In genomic region chr10:8332730-8333111, GRCh38 we compare ENCODE assay signal across 10 cellular contexts.
DNase-seq lines count a peak whose midpoint lies in the region; ATAC-seq, FAIRE-seq and TF ChIP-seq lines count a peak whose summit lies in the region.
"Had no signal": no experiment of that assay in that cellular context is flagged by ENCODE, and none has a peak within 500 bp of the region (broad histone marks: within the 10 kb centered on the region; RNA-seq: fewer than 3 reads in every experiment).

No MANE protein-coding gene starts in this region.

- H3K4me1 ChIP-seq in CD4-positive, CD25-positive, alpha-beta regulatory T cell (ENCODE audit: control insufficient read depth, insufficient read depth, low read length, poor library complexity, severe bottlenecking): peaks cover 24% of the 10 kb centered on the region
- H3K4me1 ChIP-seq in small intestine (ENCODE audit: control insufficient read depth in 2 of 2, insufficient read depth in 1 of 2, low read depth in 1 of 2, low read length in 1 of 2): peaks cover 0 to 2% of the 10 kb centered on the region in 2 donors

- H3K9me3 ChIP-seq in CD4-positive, CD25-positive, alpha-beta regulatory T cell (ENCODE audit: control insufficient read depth in 2 of 2, low read length in 2 of 2): no peaks in the 10 kb centered on the region
- peaks cover 8% of the 10 kb centered on the region for H3K9me3 ChIP-seq in KOPT-K1 (ENCODE audit: insufficient read depth, low read length, poor library complexity, severe bottlenecking)
- no peaks in the 10 kb centered on the region for H3K9me3 ChIP-seq in small intestine (ENCODE audit: control insufficient read depth, low read depth)

- FAIRE-seq in small intestine (lab: Jason Lieb, UNC): no peak

- H3K9me3 Mint-ChIP-seq in CD4-positive, CD25-positive, alpha-beta regulatory T cell: no peaks in the 10 kb centered on the region
- H3K9me3 Mint-ChIP-seq in chondrocyte (ENCODE audit: low read depth) (no peaks in the 10 kb centered on the region), nephron progenitor cell (peaks cover 8% of the 10 kb centered on the region)

- no peak for TF ChIP-seq CTCF in chondrocyte (IDR thresholded peaks at IDR 0.05)
- no peak for TF ChIP-seq CTCF in nephron progenitor cell (IDR thresholded peaks at IDR 0.05)

- no peaks in the 10 kb centered on the region for H3K27me3 Mint-ChIP-seq in CD4-positive, CD25-positive, alpha-beta regulatory T cell
- peaks cover 29% of the 10 kb centered on the region for H3K27me3 Mint-ChIP-seq in chondrocyte (ENCODE audit: low read depth)
- peaks cover 77% of the 10 kb centered on the region for H3K27me3 Mint-ChIP-seq in nephron progenitor cell (ENCODE audit: low read depth, poor library complexity)

- peak overlapping the region; percentile 84 to 87 (median 84) for H3K4me3 Mint-ChIP-seq in CD4-positive, CD25-positive, alpha-beta regulatory T cell
- H3K4me3 Mint-ChIP-seq in chondrocyte (ENCODE audit: unreplicated experiment) (peak overlapping the region; percentile 42), nephron progenitor cell (peak overlapping the region; percentile 78)

- no peak for ATAC-seq in CD4-positive, CD25-positive, alpha-beta regulatory T cell (ENCODE audit: low read depth in 2 of 2)
- no peak for ATAC-seq in HG03159 (IDR thresholded peaks at IDR 0.05; ENCODE audit: unreplicated experiment)
- ATAC-seq in esophagus mucosa: no peak

- H3K27ac Mint-ChIP-seq in CD4-positive, CD25-positive, alpha-beta regulatory T cell: peak overlapping the region; percentile 95 to 97 (median 96)
- H3K27ac Mint-ChIP-seq in chondrocyte (ENCODE audit: unreplicated experiment) (no peak overlapping the region), nephron progenitor cell (no peak overlapping the region)

- no peaks in the 10 kb centered on the region for H3K36me3 ChIP-seq in CD4-positive, CD25-positive, alpha-beta regulatory T cell (ENCODE audit: control insufficient read depth, insufficient read depth, low read length)
- H3K36me3 ChIP-seq in KOPT-K1 (ENCODE audit: insufficient read depth, low read length) (no peaks in the 10 kb centered on the region), small intestine (ENCODE audit: control insufficient read depth in 2 of 2, insufficient read depth in 2 of 2, low read length in 2 of 2) (no peaks in the 10 kb centered on the region)

- peak overlapping the region; percentile 73 for H3K4me3 ChIP-seq in CD4-positive, CD25-positive, alpha-beta regulatory T cell (ENCODE audit: low read depth, low read length)
- no peak overlapping the region for H3K4me3 ChIP-seq in small intestine (ENCODE audit: low read depth in 1 of 2, low read length in 2 of 2)

- no peaks in the 10 kb centered on the region for H3K27me3 ChIP-seq in CD4-positive, CD25-positive, alpha-beta regulatory T cell (ENCODE audit: control insufficient read depth, insufficient read depth, low read length)
- no peaks in the 10 kb centered on the region for H3K27me3 ChIP-seq in small intestine (ENCODE audit: control insufficient read depth in 2 of 2, insufficient read depth in 2 of 2, low read length in 2 of 2)

- H3K4me1 Mint-ChIP-seq in CD4-positive, CD25-positive, alpha-beta regulatory T cell: peaks cover 9 to 42% (median 33%) of the 10 kb centered on the region in 4 donors
- H3K4me1 Mint-ChIP-seq in chondrocyte (ENCODE audit: low read depth) (peaks cover 12% of the 10 kb centered on the region), nephron progenitor cell (peaks cover 26% of the 10 kb centered on the region)

- no peaks in the 10 kb centered on the region for H3K36me3 Mint-ChIP-seq in CD4-positive, CD25-positive, alpha-beta regulatory T cell
- H3K36me3 Mint-ChIP-seq in chondrocyte (ENCODE audit: low read depth) (no peaks in the 10 kb centered on the region), nephron progenitor cell (ENCODE audit: low read depth) (no peaks in the 10 kb centered on the region)

- DNase-seq in CD4-positive, CD25-positive, alpha-beta regulatory T cell: no peak
- no peak for DNase-seq in chondrocyte (ENCODE audit: low spot score)
- DNase-seq in nephron progenitor cell: no peak
- DNase-seq in small intestine: no peak
- DNase-seq in activated CD8-positive, alpha-beta memory T cell treated with anti-CD3 and anti-CD28 coated beads for 24 hours: no peak
- DNase-seq: amniotic stem cell, NCI-H1694 had no signal

- 8 to 28% (median 23%) methylated on average over 6 of the region's 6 CpGs for WGBS in small intestine, 3 donors

- peak overlapping the region; percentile 94 for H3K27ac ChIP-seq in CD4-positive, CD25-positive, alpha-beta regulatory T cell (ENCODE audit: insufficient read depth, low read length, poor library complexity, severe bottlenecking)
- H3K27ac ChIP-seq in KOPT-K1 (ENCODE audit: low read depth, low read length, poor library complexity, severe bottlenecking) (peak overlapping the region; percentile 100), small intestine (ENCODE audit: low read depth in 1 of 2, low read length in 1 of 2) (no peak overlapping the region)

Comparison
In these comparisons a context has a peak if more than half of its experiments do, and no peak if none do; other contexts are left out.
1. H3K27ac ChIP-seq: peak in CD4-positive, CD25-positive, alpha-beta regulatory T cell (single experiment) and KOPT-K1 (single experiment); none in small intestine (0 of 2).
2. H3K27ac Mint-ChIP-seq: peak in CD4-positive, CD25-positive, alpha-beta regulatory T cell (3 of 3); none in chondrocyte (single experiment) and nephron progenitor cell (single experiment).
3. Peak in every context shown above with its lines, with median percentiles within 50 percentile points of each other: H3K4me3 Mint-ChIP-seq.